8 cellular contexts compared by ENCODE assay signal in the genomic region with DNA sequence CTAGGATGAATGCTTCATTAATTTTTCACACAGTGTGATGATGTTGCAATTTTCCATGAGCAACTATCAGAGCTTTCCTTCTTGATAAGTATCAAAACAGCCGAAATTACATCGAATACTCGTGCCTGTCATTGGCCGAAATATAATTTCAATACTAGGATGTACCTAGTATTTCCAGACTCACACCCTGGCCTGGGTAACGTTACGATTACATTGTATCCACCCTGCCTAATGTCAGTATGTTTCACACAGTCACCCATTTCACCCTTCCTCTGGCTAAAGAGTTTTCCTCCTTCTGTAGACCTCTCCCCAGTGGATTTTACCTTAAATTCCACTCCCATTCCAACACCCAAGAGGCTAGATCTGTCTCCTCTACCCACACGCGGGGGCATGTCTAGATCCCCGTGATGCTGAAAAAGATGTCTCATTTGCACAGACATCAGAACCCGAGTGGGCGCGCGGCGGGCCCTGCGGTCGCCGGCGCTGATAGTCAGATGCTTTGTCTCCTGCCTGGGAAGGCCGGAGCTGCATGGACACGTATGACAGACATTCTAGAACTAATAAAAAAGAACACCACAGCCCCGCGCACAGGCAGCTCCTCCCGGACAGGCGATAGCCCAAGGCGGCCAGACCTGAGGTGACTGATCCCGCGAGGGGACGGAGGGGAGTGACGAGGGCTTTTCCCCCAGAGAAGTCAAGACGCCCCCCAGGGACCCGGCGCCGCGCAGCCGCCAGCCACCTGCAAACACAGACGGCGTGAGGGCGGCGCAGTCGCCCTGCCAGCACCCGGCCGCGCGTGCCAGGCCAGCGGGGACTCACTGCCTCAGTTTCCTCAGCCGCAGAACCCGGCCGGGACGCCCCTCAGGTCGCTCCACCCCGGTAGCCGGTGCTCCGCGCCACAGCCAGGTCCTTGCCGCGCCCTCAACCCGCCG. TPM values are rescaled to one million over a fixed set of nuclear protein-coding genes. Genes with fewer than 3 reads are reported as not detected.
DNase-seq lines count a peak whose midpoint lies in the region; ATAC-seq and TF ChIP-seq lines count a peak whose summit lies in the region.

No MANE protein-coding gene starts in this region.

- POLR2A ChIA-PET in CD4-positive, alpha-beta T cell (lab: Charles Lee): interaction anchor here (0.9 to 2.1 kb wide), 4 partner anchors 12 to 178 kb away, joined by 3 to 9 read pairs (median 3); a partner anchor contains a TSS

- peaks cover 18% of the 10 kb centered on the region for H3K4me1 Mint-ChIP-seq in CD4-positive, alpha-beta T cell (ENCODE audit: low read depth)

- no peaks in the 10 kb centered on the region for H4K20me1 ChIP-seq in hepatocyte (ENCODE audit: insufficient read depth, poor library complexity, severe bottlenecking)

- peaks cover 46% of the 10 kb centered on the region for H3K79me2 ChIP-seq in hepatocyte

- H3K4me3 ChIP-seq in HL-60 (replicated peaks; ENCODE audit: insufficient read depth, low read length): peak overlapping the region; percentile 53
- H3K4me3 ChIP-seq in SK-N-MC: peak overlapping the region; percentile 95
- H3K4me3 ChIP-seq in hepatocyte: peak overlapping the region; percentile 76
- peak overlapping the region; percentile 77 to 80 for H3K4me3 ChIP-seq in aorta (ENCODE audit: low read length in 2 of 2)

- H2AFZ ChIP-seq in hepatocyte: peak overlapping the region; percentile 93

- intact Hi-C loops in CD4-positive, alpha-beta T cell (cut with DNase I, micrococcal nuclease): loop anchor here (2.0 to 10.0 kb wide), 7 partner anchors 125 to 703 kb away; a partner anchor contains a TSS
- intact Hi-C loops in aorta (cut with DNase I): no loop called here

- peak in 8 of 10 experiments; percentile 4 to 20 (median 12) for DNase-seq in CD4-positive, alpha-beta T cell
- DNase-seq in HL-60 (ENCODE audit: low read depth in 1 of 2, low spot score in 1 of 2): no peak
- no peak for DNase-seq in SK-N-MC (ENCODE audit: low read depth, low spot score)
- DNase-seq in amniotic epithelial cell (ENCODE audit: low read depth): peak; percentile 25
- peak; percentile 59 for DNase-seq in hepatocyte (ENCODE audit: low spot score)
- DNase-seq in retina: peak; percentile 93
- DNase-seq in aorta: peak; percentile 51 to 82

- WGBS in hepatocyte (ENCODE audit: low lambda C conversion rate, missing lambda C conversion rate): 3% methylated on average over 44 of the region's 58 CpGs
- WGBS in aorta, 2 donors: 3% methylated on average over 58 of the region's 58 CpGs

- peak overlapping the region; percentile 98 for H3K4me3 Mint-ChIP-seq in CD4-positive, alpha-beta T cell

- H3K9me3 ChIP-seq in CD4-positive, alpha-beta T cell (ENCODE audit: control insufficient read depth, low read length): no peaks in the 10 kb centered on the region
- H3K9me3 ChIP-seq in SK-N-MC (ENCODE audit: low read depth, low read length) (no peaks in the 10 kb centered on the region), hepatocyte (ENCODE audit: low read depth) (no peaks in the 10 kb centered on the region), aorta (ENCODE audit: control insufficient read depth, low read length) (no peaks in the 10 kb centered on the region)

- ATAC-seq in CD4-positive, alpha-beta T cell (ENCODE audit: poor library complexity): no peak
- ATAC-seq in GM21360 (IDR thresholded peaks at IDR 0.05; ENCODE audit: unreplicated experiment) (peak; percentile 32), aorta (ENCODE audit: low FRiP score) (peak; percentile 8)

- peak overlapping the region; percentile 90 for H3K4me2 ChIP-seq in hepatocyte

- no peak overlapping the region for H3K27ac ChIP-seq in CD4-positive, alpha-beta T cell (ENCODE audit: low read depth, low read length)
- no peak overlapping the region for H3K27ac ChIP-seq in HL-60 (replicated peaks)
- no peak overlapping the region for H3K27ac ChIP-seq in SK-N-MC
- peak overlapping the region; percentile 91 for H3K27ac ChIP-seq in hepatocyte
- H3K27ac ChIP-seq in aorta (ENCODE audit: low read depth in 1 of 2, low read length in 2 of 2): peak overlapping the region in 1 of 2 donors; percentile 28

- peak overlapping the region; percentile 77 for H3K9ac ChIP-seq in SK-N-MC (ENCODE audit: insufficient read length)

- CTCF ChIA-PET in CD4-positive, alpha-beta T cell (lab: Charles Lee): no interaction called here

- peaks cover 24% of the 10 kb centered on the region for H3K4me1 ChIP-seq in hepatocyte (ENCODE audit: insufficient read depth)
- H3K4me1 ChIP-seq in aorta (ENCODE audit: control insufficient read depth in 1 of 2, insufficient read depth in 2 of 2, low read length in 2 of 2): no peaks in the 10 kb centered on the region

- H3K27me3 ChIP-seq in CD4-positive, alpha-beta T cell (ENCODE audit: control insufficient read depth, insufficient read depth, low read length): no peaks in the 10 kb centered on the region
- H3K27me3 ChIP-seq in HL-60 (ENCODE audit: insufficient read depth, poor library complexity, severe bottlenecking): peaks cover 24% of the 10 kb centered on the region
- no peaks in the 10 kb centered on the region for H3K27me3 ChIP-seq in hepatocyte
- no peaks in the 10 kb centered on the region for H3K27me3 ChIP-seq in aorta (ENCODE audit: control insufficient read depth in 1 of 2, insufficient read depth in 2 of 2, low read length in 1 of 2)

- H3K36me3 Mint-ChIP-seq in CD4-positive, alpha-beta T cell (ENCODE audit: low read depth): peaks cover 6% of the 10 kb centered on the region

- TF ChIP-seq CTCF in CD4-positive, alpha-beta T cell (IDR thresholded peaks at IDR 0.05): no peak
- TF ChIP-seq CTCF in HL-60 (IDR thresholded peaks at IDR 0.05; ENCODE audit: insufficient read depth, low read length) (no peak), hepatocyte (IDR thresholded peaks at IDR 0.05; ENCODE audit: poor library complexity) (no peak)

- H3K9me2 ChIP-seq in hepatocyte (replicated peaks; ENCODE audit: insufficient read depth): no peaks in the 10 kb centered on the region

- H3K36me3 ChIP-seq in SK-N-MC (ENCODE audit: insufficient read depth, low read length) (no peaks in the 10 kb centered on the region), hepatocyte (replicated peaks; ENCODE audit: insufficient read depth, low read depth) (no peaks in the 10 kb centered on the region), aorta (ENCODE audit: control insufficient read depth in 1 of 2, insufficient read depth in 2 of 2, low read length in 1 of 2) (no peaks in the 10 kb centered on the region)

- peaks cover 22% of the 10 kb centered on the region for H3K27me3 Mint-ChIP-seq in CD4-positive, alpha-beta T cell

- no peaks in the 10 kb centered on the region for H3K9me3 Mint-ChIP-seq in CD4-positive, alpha-beta T cell

- H3K27ac Mint-ChIP-seq in CD4-positive, alpha-beta T cell: peak overlapping the region; percentile 86

RNA-seq across cellular contexts. Expression of a gene that starts 0.7 kb away (rescaled TPM):
- total RNA-seq in CD4-positive, alpha-beta T cell: 1 to 10 TPM; 3.2 to 3.4 TPM
- total RNA-seq in hepatocyte (55.1 and 62.1 TPM in 2 replicates), aorta (1 to 10 TPM; 7.7 to 9.0 TPM)
- polyA plus RNA-seq in hepatocyte (25.0 and 35.7 TPM in 2 replicates), aorta (1 to 10 TPM; 1.2 to 3.9 TPM)

Comparison
In these comparisons a context has a peak if more than half of its experiments do, and no peak if none do; other contexts are left out.
1. DNase-seq: peak in CD4-positive, alpha-beta T cell (8 of 10), amniotic epithelial cell (single experiment), hepatocyte (single experiment), retina (single experiment) and aorta (2 of 2); none in HL-60 (0 of 2) and SK-N-MC (single experiment).
2. intact Hi-C loops: an anchor here in CD4-positive, alpha-beta T cell (2.0 to 10.0 kb wide); none called in aorta.
3. Peak in every context shown above with its lines, with median percentiles within 50 percentile points of each other: H3K4me3 ChIP-seq.